22 cellular contexts compared by ENCODE assay signal in genomic region chr18:4242431-4243161, GRCh38.
DNase-seq lines count a peak whose midpoint lies in the region; ATAC-seq, FAIRE-seq and TF ChIP-seq lines count a peak whose summit lies in the region.
"Had no signal": no experiment of that assay in that cellular context is flagged by ENCODE, and none has a peak within 500 bp of the region (broad histone marks: within the 10 kb centered on the region; RNA-seq: fewer than 3 reads in every experiment).

No MANE protein-coding gene starts in this region.

- H3K23ac ChIP-seq in H9 (ENCODE audit: insufficient read length, low read depth, low read length): no peak overlapping the region

- CTCF ChIA-PET in GM12878 (lab: Yijun Ruan, JAX): interaction anchor here (1.1 kb wide), 1 partner anchor 10 kb away, joined by 3 read pairs; no protein-coding TSS in a partner anchor

- H3K4me1 ChIP-seq in H9 (ENCODE audit: insufficient read depth, low read length) (peaks cover 4% of the 10 kb centered on the region; the same call in 1 of the 2 replicates), GM12878 (ENCODE audit: control insufficient read depth, insufficient read depth, low read length) (no peaks in the 10 kb centered on the region), upper lobe of right lung (no peaks in the 10 kb centered on the region), gastrocnemius medialis (no peaks in the 10 kb centered on the region)
- H3K4me1 ChIP-seq: A549, Caco-2 had no signal

- in situ Hi-C loops in GM12878 (cut with MboI): no loop called here
- in situ Hi-C loops in gastrocnemius medialis (cut with MboI; ENCODE audit: low sequenced_read_pairs in 4 of 4): no loop called here

- H3K36me3 Mint-ChIP-seq in H9 (ENCODE audit: insufficient read depth in 1 of 3, low read depth in 3 of 3) (no peaks in the 10 kb centered on the region; a peak in 1 of 7 replicates), mesothelial cell of epicardium (no peaks in the 10 kb centered on the region)
- H3K36me3 Mint-ChIP-seq: CD4-positive, CD25-positive, alpha-beta regulatory T cell; CD8-positive, alpha-beta T cell had no signal

- no peak overlapping the region for H4K91ac ChIP-seq in H9 (ENCODE audit: insufficient read length, low read depth, low read length)

- H3K79me2 ChIP-seq in H9 (ENCODE audit: insufficient read depth, low read length) (no peaks in the 10 kb centered on the region), GM12878 (ENCODE audit: control insufficient read depth, insufficient read depth, low read length) (no peaks in the 10 kb centered on the region)

- no peak overlapping the region for H2AK5ac ChIP-seq in H9 (ENCODE audit: insufficient read length, low read length)

- ATAC-seq in GM12878: peak; percentile 39
- peak; percentile 35 for ATAC-seq in upper lobe of right lung
- no peak for ATAC-seq in GM21367 (IDR thresholded peaks at IDR 0.05; ENCODE audit: unreplicated experiment)
- ATAC-seq in gastrocnemius medialis: no peak
- ATAC-seq: A549; CD8-positive, alpha-beta T cell; HCT116 had no signal

- H2AFZ ChIP-seq in H9 (ENCODE audit: low read length): no peak overlapping the region
- no peak overlapping the region for H2AFZ ChIP-seq in GM12878 (ENCODE audit: control insufficient read depth, low read depth, low read length)

- no peak overlapping the region for H4K5ac ChIP-seq in H9 (ENCODE audit: insufficient read length, low read depth, low read length)

- H3K9me3 Mint-ChIP-seq in H9 (no peaks in the 10 kb centered on the region), mesothelial cell of epicardium (no peaks in the 10 kb centered on the region)

- no peak overlapping the region for H3K4me3 Mint-ChIP-seq in H9
- H3K4me3 Mint-ChIP-seq in mesothelial cell of epicardium: no peak overlapping the region
- H3K4me3 Mint-ChIP-seq: CD4-positive, CD25-positive, alpha-beta regulatory T cell; CD8-positive, alpha-beta T cell had no signal

- H2BK12ac ChIP-seq in H9 (ENCODE audit: insufficient read length, low read depth, low read length): no peak overlapping the region

- H3K27me3 ChIP-seq in H9 (ENCODE audit: insufficient read depth, low read length) (peaks cover 9% of the 10 kb centered on the region; the same call in 1 of the 2 replicates), GM12878 (replicated peaks in 1 of 2; ENCODE audit: control insufficient read depth in 2 of 2, insufficient read depth in 2 of 2, low read length in 1 of 2) (no peaks in the 10 kb centered on the region), upper lobe of right lung (no peaks in the 10 kb centered on the region), gastrocnemius medialis (no peaks in the 10 kb centered on the region)

- no peak overlapping the region for H2BK120ac ChIP-seq in H9 (ENCODE audit: low read depth, low read length, poor library complexity, severe bottlenecking)

- H3K9ac ChIP-seq in H9 (ENCODE audit: extremely low read depth, insufficient read length, low read length): no peak overlapping the region
- no peak overlapping the region for H3K9ac ChIP-seq in GM12878 (ENCODE audit: control insufficient read depth, insufficient read depth, low read length)

- H3K4ac ChIP-seq in H9 (ENCODE audit: low read depth, low read length): no peak overlapping the region

- H3K27ac ChIP-seq in H9 (ENCODE audit: insufficient read length, low read depth, low read length) (no peak overlapping the region), GM12878 (ENCODE audit: control insufficient read depth, insufficient read depth) (no peak overlapping the region), upper lobe of right lung (no peak overlapping the region), gastrocnemius medialis (no peak overlapping the region)
- H3K27ac ChIP-seq: A549, C4-2B had no signal

- no peak overlapping the region for H2BK5ac ChIP-seq in H9 (ENCODE audit: insufficient read length, low read length)

- whole genome bisulfite sequencing in H9 (ENCODE audit: extremely low coverage, insufficient read length, low lambda C conversion rate): no CpG with 5 or more reads among the region's 5 CpGs
- 63% methylated on average over 5 of the region's 5 CpGs for WGBS in GM12878 (ENCODE audit: insufficient coverage, insufficient replicate concordance, low lambda C conversion rate, missing lambda C conversion rate)

- no peak for TF ChIP-seq RAD21 in GM12878 (IDR thresholded peaks at IDR 0.05; ENCODE audit: insufficient read depth, low read depth, low read length)

- H3K14ac ChIP-seq in H9 (ENCODE audit: insufficient read depth, low read length): no peak overlapping the region

- H3K27me3 Mint-ChIP-seq in H9 (ENCODE audit: low read depth) (peaks cover 16% of the 10 kb centered on the region), mesothelial cell of epicardium (ENCODE audit: low read depth) (peaks cover 7% of the 10 kb centered on the region)
- H3K27me3 Mint-ChIP-seq: CD4-positive, CD25-positive, alpha-beta regulatory T cell had no signal

- H3K4me2 ChIP-seq in H9 (ENCODE audit: insufficient read depth, insufficient read length, low read length) (peak overlapping the region; percentile 9), GM12878 (ENCODE audit: control insufficient read depth, insufficient read depth) (no peak overlapping the region)
- H3K4me2 ChIP-seq: A549 had no signal

- no peak overlapping the region for H3T11ph ChIP-seq in H9 (ENCODE audit: low read length)

- TF ChIP-seq EP300 in GM12878 (IDR thresholded peaks at IDR 0.05; ENCODE audit: borderline replicate concordance in 1 of 2, control insufficient read depth in 1 of 2, low read depth in 2 of 2, low read length in 2 of 2): no peak

- H3K18ac ChIP-seq in H9 (ENCODE audit: insufficient read length, low read depth, low read length): no peak overlapping the region

- H3K27ac Mint-ChIP-seq in H9 (peak overlapping the region in 2 of 3 experiments; percentile 13 to 46; a peak in 2 of 7 replicates), mesothelial cell of epicardium (peak overlapping the region; percentile 34)
- H3K27ac Mint-ChIP-seq: CD4-positive, CD25-positive, alpha-beta regulatory T cell; CD8-positive, alpha-beta T cell had no signal

- H2BK20ac ChIP-seq in H9 (ENCODE audit: low read depth, low read length, poor library complexity, severe bottlenecking): no peak overlapping the region

- H3K23me2 ChIP-seq in H9 (ENCODE audit: insufficient read length, low read depth, low read length, poor library complexity, severe bottlenecking): no peaks in the 10 kb centered on the region

- SMC1A ChIA-PET in GM12878 (lab: Charles Lee; ENCODE audit: uncharacterized antibody, unreplicated experiment): interaction anchor here (1.3 to 1.9 kb wide), 3 partner anchors 8 to 136 kb away, joined by 3 to 7 read pairs (median 3); no protein-coding TSS in a partner anchor

- no TSS peak for BruUV-seq in GM12878 (replicated peaks; lab: Mats Ljungman, UMichigan)

- RAD21 ChIA-PET in GM12878 (lab: Charles Lee; ENCODE audit: unreplicated experiment): interaction anchor here (1.1 to 1.3 kb wide), 2 partner anchors 8 to 10 kb away, joined by 7 to 9 read pairs; no protein-coding TSS in a partner anchor

- H3K4me3 ChIP-seq in GM12878: no peak overlapping the region
- H3K4me3 ChIP-seq in upper lobe of right lung: no peak overlapping the region
- H3K4me3 ChIP-seq in gastrocnemius medialis: no peak overlapping the region
- H3K4me3 ChIP-seq: A549 had no signal

- no peak overlapping the region for H2BK15ac ChIP-seq in H9 (ENCODE audit: low read depth, low read length)

- H3K9me3 ChIP-seq in H9 (ENCODE audit: control insufficient read depth, low read depth, low read length) (no peaks in the 10 kb centered on the region), GM12878 (replicated peaks; ENCODE audit: control insufficient read depth, insufficient read depth, low read length) (no peaks in the 10 kb centered on the region; the same call in 2 of the 3 replicates), upper lobe of right lung (no peaks in the 10 kb centered on the region), gastrocnemius medialis (no peaks in the 10 kb centered on the region)
- H3K9me3 ChIP-seq: A549, Caco-2 had no signal

- peaks cover 50 to 66% of the 10 kb centered on the region in 2 experiments for H3K4me1 Mint-ChIP-seq in H9
- H3K4me1 Mint-ChIP-seq in mesothelial cell of epicardium: peaks cover 21% of the 10 kb centered on the region
- H3K4me1 Mint-ChIP-seq: CD4-positive, CD25-positive, alpha-beta regulatory T cell had no signal

- intact Hi-C loops in GM12878 (cut with micrococcal nuclease; ENCODE audit: unreplicated experiment): no loop called here
- intact Hi-C loops in upper lobe of right lung (cut with DNase I): no loop called here
- intact Hi-C loops in gastrocnemius medialis (cut with DNase I; ENCODE audit: low total_unique reads): no loop called here

- H4K8ac ChIP-seq in H9 (replicated peaks; ENCODE audit: insufficient read length, low read depth, low read length): no peak overlapping the region

- H4K20me1 ChIP-seq in H9 (ENCODE audit: control insufficient read depth, insufficient read depth, insufficient read length) (no peaks in the 10 kb centered on the region), GM12878 (ENCODE audit: control insufficient read depth, insufficient read depth) (no peaks in the 10 kb centered on the region)

- FAIRE-seq in GM12878 (lab: Jason Lieb, UNC): no peak
- FAIRE-seq: A549, G401.6, GM19239 had no signal

- H3K56ac ChIP-seq in H9 (ENCODE audit: insufficient read length, low read depth, low read length): no peak overlapping the region

- H3K36me3 ChIP-seq in GM12878 (ENCODE audit: control insufficient read depth in 2 of 2, insufficient read depth in 2 of 2, low read length in 1 of 2): no peaks in the 10 kb centered on the region
- no peaks in the 10 kb centered on the region for H3K36me3 ChIP-seq in upper lobe of right lung
- H3K36me3 ChIP-seq in gastrocnemius medialis: no peaks in the 10 kb centered on the region

- TF ChIP-seq POLR2A in GM12878 (IDR thresholded peaks at IDR 0.05; ENCODE audit: low read depth, low read length) (no peak), gastrocnemius medialis (IDR thresholded peaks at IDR 0.05) (no peak)

- no peaks in the 10 kb centered on the region for H3K79me1 ChIP-seq in H9 (ENCODE audit: insufficient read depth, low read depth, low read length, poor library complexity, severe bottlenecking)

- POLR2A ChIA-PET in GM12878 (lab: Charles Lee): no interaction called here

- TF ChIP-seq CTCF in H9 (conservative IDR thresholded peaks at IDR 0.05): no peak
- no peak for TF ChIP-seq CTCF in GM12878 (IDR thresholded peaks at IDR 0.05 in 2 of 3, conservative IDR thresholded peaks at IDR 0.05 in 1 of 3; ENCODE audit: control insufficient read depth in 2 of 3, extremely low read depth in 1 of 3, insufficient read depth in 1 of 3, low read depth in 3 of 3, low read length in 3 of 3)
- TF ChIP-seq CTCF in mesothelial cell of epicardium (IDR thresholded peaks at IDR 0.05; ENCODE audit: unreplicated experiment): no peak
- no peak for TF ChIP-seq CTCF in upper lobe of right lung (IDR thresholded peaks at IDR 0.05)
- TF ChIP-seq CTCF in gastrocnemius medialis (IDR thresholded peaks at IDR 0.05 in 4 of 5, conservative IDR thresholded peaks at IDR 0.05 in 1 of 5): no peak

- DNase-seq in H9: no peak
- no peak for DNase-seq in GM12878 (ENCODE audit: low read depth, low spot score)
- DNase-seq in mesothelial cell of epicardium (ENCODE audit: low spot score in 2 of 2, unreplicated experiment in 2 of 2): no peak
- no peak for DNase-seq in upper lobe of right lung
- DNase-seq in C1 segment of cervical spinal cord (lab: John Stamatoyannopoulos, UW): no peak
- no peak for DNase-seq in NCI-H1694 (lab: John Stamatoyannopoulos, UW)
- no peak for DNase-seq in gastrocnemius medialis
- DNase-seq: 8988T; ACHN; Caco-2; CD4-positive, CD25-positive, alpha-beta regulatory T cell; CD8-positive, alpha-beta T cell; DMS153; DND-41; GOT3; H7 had no signal

Comparison
In these comparisons a context has a peak if more than half of its experiments do, and no peak if none do; other contexts are left out.
1. ATAC-seq: peak in GM12878 (single experiment) and upper lobe of right lung (single experiment); none in GM21367 (single experiment) and gastrocnemius medialis (0 of 2).